In the genomic region with DNA sequence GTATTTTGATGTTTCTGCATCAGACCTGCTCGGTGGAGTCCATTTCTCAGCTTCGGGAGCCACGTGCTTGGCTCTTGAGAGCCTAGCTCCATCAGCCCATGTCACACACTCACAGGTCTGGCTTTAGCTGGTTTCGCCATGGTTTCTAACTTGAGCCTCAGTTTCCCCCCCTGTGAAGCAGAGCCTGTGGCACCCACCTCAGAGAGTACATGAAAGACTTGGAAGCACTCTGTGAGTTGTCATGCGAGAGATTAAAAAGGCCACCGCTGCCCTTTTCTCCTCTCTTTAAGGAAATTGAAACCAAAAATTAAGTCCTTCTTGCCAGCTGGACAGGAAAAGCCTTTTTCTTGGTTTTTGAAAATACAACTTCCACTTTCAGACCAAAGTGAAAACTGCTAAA, we compare ENCODE assay signal across 8 cellular contexts. TPM values are rescaled to one million over a fixed set of nuclear protein-coding genes. Genes with fewer than 3 reads are reported as not detected.
DNase-seq lines count a peak whose midpoint lies in the region; ATAC-seq, FAIRE-seq and TF ChIP-seq lines count a peak whose summit lies in the region.

No MANE protein-coding gene starts in this region.

- no peaks in the 10 kb centered on the region for H3K36me3 ChIP-seq in mucosa of descending colon (ENCODE audit: low read depth)

- no peaks in the 10 kb centered on the region for H3K9me3 Mint-ChIP-seq in activated naive CD4-positive, alpha-beta T cell treated with anti-CD3 and anti-CD28 coated beads, Interleukin-2, amount 10 ng/mL, durations not matched to agents 7 days and 5 days

- peak overlapping the region; percentile 9 for H3K4me3 Mint-ChIP-seq in activated naive CD4-positive, alpha-beta T cell treated with anti-CD3 and anti-CD28 coated beads, Interleukin-2, amount 10 ng/mL, durations not matched to agents 7 days and 5 days

- H3K4me3 ChIP-seq in cardiac fibroblast (replicated peaks in 1 of 2; ENCODE audit: low read depth in 2 of 2, low read length in 2 of 2) (peak overlapping the region in 1 of 2 donors; percentile 28), mucosa of descending colon (no peak overlapping the region)

- intact Hi-C loops in sciatic nerve (cut with DNase I) (no loop called here), mucosa of descending colon (cut with DNase I, micrococcal nuclease) (no loop called here)

- DNase-seq in activated naive CD4-positive, alpha-beta T cell treated with anti-CD3 and anti-CD28 coated beads, Interleukin-2, amount 10 ng/mL, durations not matched to agents 7 days and 5 days, result no peak
- DNase-seq in activated naive CD4-positive, alpha-beta T cell treated with anti-CD3 and anti-CD28 coated beads, Interleukin-2, amount 50 U/mL, for 16 hours, result no peak
- peak; percentile 30 to 47 for DNase-seq in cardiac fibroblast (ENCODE audit: low read depth in 2 of 2)
- DNase-seq in sciatic nerve (ENCODE audit: low spot score), result peak; percentile 54
- DNase-seq in mucosa of descending colon, result no peak
- DNase-seq in CD1c-positive myeloid dendritic cell (ENCODE audit: extremely low spot score), result no peak
- DNase-seq in H54 (ENCODE audit: insufficient read length, low spot score), result no peak

- CTCF ChIA-PET in activated naive CD4-positive, alpha-beta T cell treated with anti-CD3 and anti-CD28 coated beads, Interleukin-2, amount 10 ng/mL, durations not matched to agents 7 days and 5 days (lab: Charles Lee), result interaction anchor here (1.2 kb wide), 1 partner anchor 23 kb away, joined by 9 read pairs; no protein-coding TSS in a partner anchor

- ATAC-seq in HG03280 (IDR thresholded peaks at IDR 0.05; ENCODE audit: unreplicated experiment) (peak; percentile 57), sciatic nerve (peak; percentile 69), mucosa of descending colon (no peak)

- H3K4me1 ChIP-seq in mucosa of descending colon (ENCODE audit: low read depth), result peaks cover 17% of the 10 kb centered on the region

- FAIRE-seq in H54 (lab: Jason Lieb, UNC), result no peak

- no peak for TF ChIP-seq CTCF in cardiac fibroblast (IDR thresholded peaks at IDR 0.05; ENCODE audit: low read depth, low read length)
- TF ChIP-seq CTCF in mucosa of descending colon (IDR thresholded peaks at IDR 0.05), result no peak

- no peaks in the 10 kb centered on the region for H3K27me3 Mint-ChIP-seq in activated naive CD4-positive, alpha-beta T cell treated with anti-CD3 and anti-CD28 coated beads, Interleukin-2, amount 10 ng/mL, durations not matched to agents 7 days and 5 days

- H3K4me1 Mint-ChIP-seq in activated naive CD4-positive, alpha-beta T cell treated with anti-CD3 and anti-CD28 coated beads, Interleukin-2, amount 10 ng/mL, durations not matched to agents 7 days and 5 days, result peaks cover 77% of the 10 kb centered on the region

- H3K9me3 ChIP-seq in mucosa of descending colon, result no peaks in the 10 kb centered on the region

- peaks cover 43% of the 10 kb centered on the region for H3K36me3 Mint-ChIP-seq in activated naive CD4-positive, alpha-beta T cell treated with anti-CD3 and anti-CD28 coated beads, Interleukin-2, amount 10 ng/mL, durations not matched to agents 7 days and 5 days

- peak overlapping the region; percentile 57 for H3K27ac Mint-ChIP-seq in activated naive CD4-positive, alpha-beta T cell treated with anti-CD3 and anti-CD28 coated beads, Interleukin-2, amount 10 ng/mL, durations not matched to agents 7 days and 5 days

- TF ChIP-seq POLR2A in H54 (IDR thresholded peaks at IDR 0.05; ENCODE audit: low read depth, low read length), result no peak

RNA-seq across cellular contexts. Expression of gene TENT4A, which starts 8.8 kb away (rescaled TPM):
- total RNA-seq in sciatic nerve (28.6 TPM), mucosa of descending colon (10 to 100 TPM; 16.0 to 26.2 (median 16.3) TPM)

Comparison
In these comparisons a context has a peak if more than half of its experiments do, and no peak if none do; other contexts are left out.
1. DNase-seq: peak in cardiac fibroblast (2 of 2) and sciatic nerve (single experiment); none in activated naive CD4-positive, alpha-beta T cell treated with anti-CD3 and anti-CD28 coated beads, Interleukin-2, amount 10 ng/mL, durations not matched to agents 7 days and 5 days (single experiment), activated naive CD4-positive, alpha-beta T cell treated with anti-CD3 and anti-CD28 coated beads, Interleukin-2, amount 50 U/mL, for 16 hours (single experiment), mucosa of descending colon (0 of 3), CD1c-positive myeloid dendritic cell (single experiment) and H54 (single experiment).